In genomic region chr2:95207111-95207961, GRCh38 we compare ENCODE assay signal across 8 cellular contexts. TPM values are rescaled to one million over a fixed set of nuclear protein-coding genes. Genes with fewer than 3 reads are reported as not detected.
A peak's percentile ranks its signal among the peaks of the same experiment; 100 is the strongest.
DNase-seq lines count a peak whose midpoint lies in the region; ATAC-seq lines count a peak whose summit lies in the region.

TSS of gene ZNF892 (plus strand) at chr2:95207521. CDS start at chr2:95207816, 295 bp downstream.

- peaks cover 18 to 26% (median 22%) of the 10 kb centered on the region in 4 donors for H3K4me1 Mint-ChIP-seq in CD4-positive, CD25-positive, alpha-beta regulatory T cell
- peaks cover 21% of the 10 kb centered on the region for H3K4me1 Mint-ChIP-seq in activated CD8-positive, alpha-beta T cell treated with anti-CD3 and anti-CD28 coated beads, Interleukin-2, amount 10 ng/mL, durations not matched to agents 7 days and 5 days (ENCODE audit: low read depth)

- POLR2A ChIA-PET in activated CD8-positive, alpha-beta T cell treated with anti-CD3 and anti-CD28 coated beads, Interleukin-2, amount 10 ng/mL, durations not matched to agents 7 days and 5 days (lab: Charles Lee), result no interaction called here

- H3K36me3 ChIP-seq in CD4-positive, CD25-positive, alpha-beta regulatory T cell (ENCODE audit: control insufficient read depth, insufficient read depth, low read length), result peaks cover 31% of the 10 kb centered on the region

- peaks cover 19 to 20% of the 10 kb centered on the region in 2 experiments for H3K9me3 ChIP-seq in CD4-positive, CD25-positive, alpha-beta regulatory T cell (ENCODE audit: control insufficient read depth in 2 of 2, low read length in 2 of 2)

- CTCF ChIA-PET in activated CD8-positive, alpha-beta T cell treated with anti-CD3 and anti-CD28 coated beads, Interleukin-2, amount 10 ng/mL, durations not matched to agents 7 days and 5 days (lab: Charles Lee), result interaction anchor here (1.4 kb wide), 1 partner anchor 38 kb away, joined by 6 read pairs; no protein-coding TSS in a partner anchor

- H3K36me3 Mint-ChIP-seq in CD4-positive, CD25-positive, alpha-beta regulatory T cell, result peaks cover 40% of the 10 kb centered on the region
- peaks cover 38% of the 10 kb centered on the region for H3K36me3 Mint-ChIP-seq in activated CD8-positive, alpha-beta T cell treated with anti-CD3 and anti-CD28 coated beads, Interleukin-2, amount 10 ng/mL, durations not matched to agents 7 days and 5 days (ENCODE audit: low read depth)

- peak; percentile 93 to 94 for ATAC-seq in CD4-positive, CD25-positive, alpha-beta regulatory T cell (ENCODE audit: low read depth in 2 of 2)
- ATAC-seq in GM19324 (IDR thresholded peaks at IDR 0.05; ENCODE audit: low FRiP score, unreplicated experiment) (peak; percentile 98), HG03460 (IDR thresholded peaks at IDR 0.05; ENCODE audit: unreplicated experiment) (peak; percentile 97)
- ATAC-seq in activated CD8-positive, alpha-beta T cell treated with anti-CD3 and anti-CD28 coated beads, Interleukin-2, amount 10 ng/mL, durations not matched to agents 7 days and 5 days, result peak; percentile 96

- H3K27me3 ChIP-seq in CD4-positive, CD25-positive, alpha-beta regulatory T cell (ENCODE audit: control insufficient read depth, insufficient read depth, low read length), result no peaks in the 10 kb centered on the region

- peak within 1 kb of the TSS; percentile 81 for H3K4me3 ChIP-seq in CD4-positive, CD25-positive, alpha-beta regulatory T cell (ENCODE audit: low read depth, low read length)

- peaks cover 15% of the 10 kb centered on the region for H3K4me1 ChIP-seq in CD4-positive, CD25-positive, alpha-beta regulatory T cell (ENCODE audit: control insufficient read depth, insufficient read depth, low read length, poor library complexity, severe bottlenecking)

- H3K4me3 Mint-ChIP-seq in CD4-positive, CD25-positive, alpha-beta regulatory T cell, result peak within 1 kb of the TSS; percentile 95 to 97 (median 95)
- peak within 1 kb of the TSS; percentile 90 for H3K4me3 Mint-ChIP-seq in activated CD8-positive, alpha-beta T cell treated with anti-CD3 and anti-CD28 coated beads, Interleukin-2, amount 10 ng/mL, durations not matched to agents 7 days and 5 days

- peaks cover 12% of the 10 kb centered on the region for H3K27me3 Mint-ChIP-seq in CD4-positive, CD25-positive, alpha-beta regulatory T cell
- no peaks in the 10 kb centered on the region for H3K27me3 Mint-ChIP-seq in activated CD8-positive, alpha-beta T cell treated with anti-CD3 and anti-CD28 coated beads, Interleukin-2, amount 10 ng/mL, durations not matched to agents 7 days and 5 days (ENCODE audit: low read depth)

- peaks cover 3 to 22% (median 18%) of the 10 kb centered on the region in 7 donors for H3K9me3 Mint-ChIP-seq in CD4-positive, CD25-positive, alpha-beta regulatory T cell
- peaks cover 32% of the 10 kb centered on the region for H3K9me3 Mint-ChIP-seq in activated CD8-positive, alpha-beta T cell treated with anti-CD3 and anti-CD28 coated beads, Interleukin-2, amount 10 ng/mL, durations not matched to agents 7 days and 5 days (ENCODE audit: insufficient read depth)

- DNase-seq in CD4-positive, CD25-positive, alpha-beta regulatory T cell, result peak; percentile 70 to 85 (median 71)
- DNase-seq in NCI-H69 (lab: John Stamatoyannopoulos, UW) (peak; percentile 90), lung microvascular endothelial cell (ENCODE audit: low read depth in 2 of 2) (peak; percentile 88 to 89)
- peak; percentile 84 for DNase-seq in activated CD8-positive, alpha-beta T cell treated with anti-CD3 and anti-CD28 coated beads, Interleukin-2, amount 10 ng/mL, durations not matched to agents 7 days and 5 days
- peak; percentile 67 for DNase-seq in effector CD4-positive, alpha-beta T cell
- peak; percentile 55 to 76 (median 61) for DNase-seq in stimulated activated CD4-positive, alpha-beta T cell treated with anti-CD3 and anti-CD28 coated beads, TNF-alpha, amount 100 ng/mL, for 4 hours (ENCODE audit: low read depth in 3 of 3)

- H3K27ac ChIP-seq in CD4-positive, CD25-positive, alpha-beta regulatory T cell (ENCODE audit: insufficient read depth, low read length, poor library complexity, severe bottlenecking), result peak within 1 kb of the TSS; percentile 63

- H3K27ac Mint-ChIP-seq in CD4-positive, CD25-positive, alpha-beta regulatory T cell, result peak within 1 kb of the TSS; percentile 77 to 82 (median 81)
- peak within 1 kb of the TSS; percentile 84 for H3K27ac Mint-ChIP-seq in activated CD8-positive, alpha-beta T cell treated with anti-CD3 and anti-CD28 coated beads, Interleukin-2, amount 10 ng/mL, durations not matched to agents 7 days and 5 days

RNA-seq across cellular contexts. Expression of gene ZNF892, which starts in this region (rescaled TPM):
- 2.0 TPM for total RNA-seq in CD4-positive, CD25-positive, alpha-beta regulatory T cell
- 1 to 10 TPM in 1 of 4 donors, under 1 TPM in 3; 0.11 to 1.1 (median 0.61) TPM for polyA plus RNA-seq in CD4-positive, CD25-positive, alpha-beta regulatory T cell
- 1 to 10 TPM; 3.8 to 3.9 TPM for total RNA-seq in activated CD8-positive, alpha-beta T cell treated with anti-CD3 and anti-CD28 coated beads, Interleukin-2, amount 10 ng/mL, durations not matched to agents 7 days and 5 days
- total RNA-seq in lung microvascular endothelial cell, result 4.4 and 4.8 TPM in 2 replicates

Comparison
In these comparisons a context has a peak if more than half of its experiments do, and no peak if none do; other contexts are left out.
1. Peak in every context shown above with its lines: DNase-seq, ATAC-seq, H3K4me3 ChIP-seq and H3K27ac ChIP-seq.